In genomic region chr22:42708393-42708792, GRCh38 we compare ENCODE assay signal across 29 cellular contexts. TPM values are rescaled to one million over a fixed set of nuclear protein-coding genes. Genes with fewer than 3 reads are reported as not detected.
"Had no signal": no experiment of that assay in that cellular context is flagged by ENCODE, and none has a peak within 500 bp of the region (broad histone marks: within the 10 kb centered on the region; RNA-seq: fewer than 3 reads in every experiment).

No MANE protein-coding gene starts in this region.

- H3K27me3 ChIP-seq: ascending aorta, cardiac muscle cell had no signal

- H3K4me3 ChIP-seq: ascending aorta, cardiac muscle cell had no signal

- ATAC-seq: activated CD8-positive, alpha-beta T cell treated with anti-CD3 and anti-CD28 coated beads for 36 hours; activated naive CD8-positive, alpha-beta T cell treated with anti-CD3 and anti-CD28 coated beads, Interleukin-2, amount 50 U/mL, for 24 hours had no signal

- DNase-seq: activated B cell treated with CpG ODN at 0.5 μM for 24 hours; activated CD4-positive, alpha-beta memory T cell treated with anti-CD3 and anti-CD28 coated beads for 36 hours; activated CD4-positive, alpha-beta T cell treated with anti-CD3 and anti-CD28 coated beads for 4 hours; activated CD4-positive, alpha-beta T cell treated with anti-CD3 and anti-CD28 coated beads, Interleukin-2, amount 10 ng/mL, durations not matched to agents 24 days and 14 days; activated CD4-positive, alpha-beta T cell treated with anti-CD3 and anti-CD28 coated beads, Interleukin-2, amount 50 U/mL, for 1 hour; activated CD4-positive, alpha-beta T cell treated with anti-CD3 and anti-CD28 coated beads, Interleukin-2, amount 50 U/mL, for 4 hours; activated CD4-positive, CD25-positive, alpha-beta regulatory T cell treated with anti-CD3 and anti-CD28 coated beads, Interleukin-2, amount 50 U/mL, for 72 hours; activated CD8-positive, alpha-beta memory T cell treated with anti-CD3 and anti-CD28 coated beads, Interleukin-2, amount 50 U/mL, for 48 hours; activated CD8-positive, alpha-beta T cell treated with anti-CD3 and anti-CD28 coated beads for 36 hours; activated effector memory CD4-positive, alpha-beta T cell treated with Interleukin-2 at 50 U/mL for 16 hours; activated gamma-delta T cell; activated naive CD4-positive, alpha-beta T cell treated with anti-CD3 and anti-CD28 coated beads, Interleukin-2, amount 10 ng/mL, durations not matched to agents 7 days and 5 days; activated naive CD4-positive, alpha-beta T cell treated with Interleukin-2 at 50 U/mL for 16 hours; activated naive CD8-positive, alpha-beta T cell treated with anti-CD3 and anti-CD28 coated beads, Interleukin-2, amount 10 ng/mL, durations not matched to agents 7 days and 5 days; activated naive CD8-positive, alpha-beta T cell treated with anti-CD3 and anti-CD28 coated beads, Interleukin-2, amount 50 U/mL, for 24 hours; activated T-cell treated with anti-CD3 and anti-CD28 coated beads, Interleukin-2, amount 50 U/mL, for 24 hours; activated T-cell treated with anti-CD3 and anti-CD28 coated beads, Interleukin-2, amount 50 U/mL, for 48 hours; amygdala; anterior cingulate cortex; central memory CD4-positive, alpha-beta T cell; T-helper 2 cell; T-helper 9 cell had no signal

- H3K36me3 ChIP-seq: ascending aorta, cardiac muscle cell had no signal

- H3K27ac ChIP-seq: ascending aorta, cardiac muscle cell, VCaP had no signal

- FAIRE-seq: bronchial epithelial cell, TTC549 had no signal

RNA-seq across cellular contexts. Expression of gene A4GALT, which starts 12.3 kb away (rescaled TPM):
- total RNA-seq: activated CD4-positive, alpha-beta memory T cell treated with anti-CD3 and anti-CD28 coated beads for 36 hours; activated CD4-positive, alpha-beta T cell treated with anti-CD3 and anti-CD28 coated beads, Interleukin-2, amount 10 ng/mL, durations not matched to agents 24 days and 14 days; activated CD8-positive, alpha-beta memory T cell treated with anti-CD3 and anti-CD28 coated beads for 36 hours; activated naive CD8-positive, alpha-beta T cell treated with anti-CD3 and anti-CD28 coated beads, Interleukin-2, amount 10 ng/mL, durations not matched to agents 7 days and 5 days; activated T-helper 2 cell treated with anti-CD3 and anti-CD28 coated beads, Interferon-gamma antibody, Interleukin-2, Interleukin-4, amounts not matched to agents 10 μg/mL and 5 μg/mL and 100 μg/mL, durations not matched to agents 14 hours and 24 hours and 36 hours had no signal
